35 cellular contexts compared by ENCODE assay signal in genomic region chr22:25206998-25207397, GRCh38. TPM values are rescaled to one million over a fixed set of nuclear protein-coding genes. Genes with fewer than 3 reads are reported as not detected.
"Had no signal": no experiment of that assay in that cellular context is flagged by ENCODE, and none has a peak within 500 bp of the region (broad histone marks: within the 10 kb centered on the region; RNA-seq: fewer than 3 reads in every experiment).

No MANE protein-coding gene starts in this region.

- H2AFZ ChIP-seq: neural progenitor cell had no signal

- DNase-seq: naive thymus-derived CD4-positive, alpha-beta T cell; natural killer cell; nucleus accumbens; pancreas; right cardiac atrium; spleen; stimulated activated CD4-positive, alpha-beta T cell treated with anti-CD3 and anti-CD28 coated beads, Interleukin-12 subunit alpha, Interleukin-12 subunit beta, amount 100 ng/mL, for 4 hours; stimulated activated CD4-positive, alpha-beta T cell treated with anti-CD3 and anti-CD28 coated beads, Interleukin-1b, Interleukin-23, amount 100 ng/mL, for 48 hours; stimulated activated CD4-positive, alpha-beta T cell treated with anti-CD3 and anti-CD28 coated beads, Interleukin-4, amount 100 ng/mL, for 1 hour; stimulated activated CD4-positive, alpha-beta T cell treated with anti-CD3 and anti-CD28 coated beads, Interleukin-4, amount 100 ng/mL, for 4 hours; stimulated activated CD8-positive, alpha-beta memory T cell treated with anti-CD3 and anti-CD28 coated beads, Interleukin-4, amount 100 ng/mL, for 48 hours; stimulated activated naive CD4-positive, alpha-beta T cell; stimulated activated naive CD8-positive, alpha-beta T cell treated with anti-CD3 and anti-CD28 coated beads, Interleukin-15, amount 100 ng/mL, for 72 hours; stimulated activated naive CD8-positive, alpha-beta T cell treated with anti-CD3 and anti-CD28 coated beads, Interleukin-15, Interleukin-2, amounts not matched to agents 100 U/mL and 50 U/mL, for 24 hours; substantia nigra; testis; tibial artery; transverse colon had no signal

- H3K4me3 Mint-ChIP-seq: naive thymus-derived CD4-positive, alpha-beta T cell; natural killer cell; nephron; neural progenitor cell; stimulated activated memory B cell treated with anti-CD40 and anti-IgM and Interleukin-4, amounts not matched to agents 10 μg/mL and 1 μg/mL and 100 μg/mL, for 72 hours; stimulated activated naive CD8-positive, alpha-beta T cell treated with anti-CD3 and anti-CD28 coated beads, Interleukin-15, amount 100 ng/mL, for 72 hours; type B pancreatic cell had no signal

- H3K4me1 Mint-ChIP-seq: nephron; neural progenitor cell; stimulated activated memory B cell treated with anti-CD40 and anti-IgM and Interleukin-4, amounts not matched to agents 10 μg/mL and 1 μg/mL and 100 μg/mL, for 72 hours; stimulated activated naive CD8-positive, alpha-beta T cell treated with anti-CD3 and anti-CD28 coated beads, Interleukin-15, amount 100 ng/mL, for 72 hours had no signal

- H3K4me2 ChIP-seq: neural progenitor cell, smooth muscle cell had no signal

- H3K36me3 ChIP-seq: neural progenitor cell, neutrophil, pancreas, prostate gland, spleen, suprapubic skin, transverse colon, vagina had no signal

- H3K27ac ChIP-seq: neural progenitor cell, neutrophil, pancreas, prostate gland, skin epidermis, spleen, suprapubic skin, testis, tibial artery, transverse colon, vagina had no signal

- H3K9me3 Mint-ChIP-seq: natural killer cell; nephron; neural progenitor cell; stimulated activated naive CD8-positive, alpha-beta T cell treated with anti-CD3 and anti-CD28 coated beads, Interleukin-15, amount 100 ng/mL, for 72 hours; type B pancreatic cell had no signal

- H3K4me3 ChIP-seq: neural progenitor cell, pancreas, prostate gland, skin epidermis, smooth muscle cell, spleen, suprapubic skin, testis, tibial artery, transverse colon, vagina had no signal

- H3K9me3 ChIP-seq: neutrophil, pancreas, prostate gland, spleen, suprapubic skin, testis, tibial artery, transverse colon, vagina had no signal

- H3K27ac Mint-ChIP-seq: natural killer cell; nephron; neural progenitor cell; stimulated activated memory B cell treated with anti-CD40 and anti-IgM and Interleukin-4, amounts not matched to agents 10 μg/mL and 1 μg/mL and 100 μg/mL, for 72 hours; type B pancreatic cell had no signal

- H3K27me3 ChIP-seq: neural progenitor cell, neutrophil, pancreas, spleen, suprapubic skin, testis, tibial artery, transverse colon, vagina had no signal

- H3K36me3 Mint-ChIP-seq: naive thymus-derived CD4-positive, alpha-beta T cell; natural killer cell; neural progenitor cell; stimulated activated memory B cell treated with anti-CD40 and anti-IgM and Interleukin-4, amounts not matched to agents 10 μg/mL and 1 μg/mL and 100 μg/mL, for 72 hours; type B pancreatic cell had no signal

- H3K27me3 Mint-ChIP-seq: stimulated activated naive CD8-positive, alpha-beta T cell treated with anti-CD3 and anti-CD28 coated beads, Interleukin-15, amount 100 ng/mL, for 72 hours; type B pancreatic cell had no signal

- H3K4me1 ChIP-seq: neural progenitor cell, pancreas, prostate gland, spleen, suprapubic skin, testis, tibial artery, transverse colon, vagina had no signal

- ATAC-seq: naive thymus-derived CD4-positive, alpha-beta T cell; natural killer cell; pancreas; right cardiac atrium; sciatic nerve; stimulated activated memory B cell treated with anti-CD40 and anti-IgM and Interleukin-4, amounts not matched to agents 10 μg/mL and 1 μg/mL and 100 μg/mL, for 72 hours; stimulated activated naive CD8-positive, alpha-beta T cell treated with anti-CD3 and anti-CD28 coated beads, Interleukin-15, amount 100 ng/mL, for 72 hours; stimulated activated naive CD8-positive, alpha-beta T cell treated with anti-CD3 and anti-CD28 coated beads, Interleukin-15, Interleukin-2, amounts not matched to agents 100 U/mL and 50 U/mL, for 24 hours had no signal

RNA-seq across cellular contexts. Expression of gene CRYBB3, which starts 7.3 kb away (rescaled TPM):
- total RNA-seq: naive thymus-derived CD4-positive, alpha-beta T cell; omental fat pad; osteocyte; posterior vena cava; pulmonary artery endothelial cell; right cardiac atrium; sciatic nerve; smooth muscle cell; spleen; suprapubic skin; ureter; vagina had no signal
- polyA plus RNA-seq: naive thymus-derived CD4-positive, alpha-beta T cell; neural cell; smooth muscle cell had no signal

RNA-seq across cellular contexts. Expression of gene CRYBB2, which starts 12.4 kb away (rescaled TPM):
- total RNA-seq: naive thymus-derived CD4-positive, alpha-beta T cell; natural killer cell; omental fat pad; osteocyte; posterior vena cava; pulmonary artery endothelial cell; right cardiac atrium; sciatic nerve; smooth muscle cell; vagina had no signal
- polyA plus RNA-seq: naive thymus-derived CD4-positive, alpha-beta T cell; neural cell; right cardiac atrium; smooth muscle cell had no signal
